Comparison of ENCODE assay signal across 8 cellular contexts in genomic region chr2:3780477-3781402, GRCh38.
DNase-seq lines count a peak whose midpoint lies in the region; ATAC-seq and TF ChIP-seq lines count a peak whose summit lies in the region.

No MANE protein-coding gene starts in this region.

- no peak for TF ChIP-seq EP300 in transverse colon (IDR thresholded peaks at IDR 0.05; ENCODE audit: low read depth)

- no peak for TF ChIP-seq POLR2A in transverse colon (IDR thresholded peaks at IDR 0.05)

- ATAC-seq in CD4-positive, CD25-positive, alpha-beta regulatory T cell (ENCODE audit: low read depth in 2 of 2), result peak; percentile 47 to 54
- ATAC-seq in GM19043 (IDR thresholded peaks at IDR 0.05; ENCODE audit: low read depth, unreplicated experiment) (peak; percentile 100), HG03135 (IDR thresholded peaks at IDR 0.05; ENCODE audit: unreplicated experiment) (peak; percentile 99)
- peak; percentile 72 for ATAC-seq in naive thymus-derived CD4-positive, alpha-beta T cell

- peak overlapping the region in 2 of 3 donors; percentile 23 to 89 for H3K27ac Mint-ChIP-seq in CD4-positive, CD25-positive, alpha-beta regulatory T cell
- no peak overlapping the region for H3K27ac Mint-ChIP-seq in endothelial cell (ENCODE audit: unreplicated experiment)
- peak overlapping the region in 6 of 9 donors; percentile 2 to 80 (median 47) for H3K27ac Mint-ChIP-seq in naive thymus-derived CD4-positive, alpha-beta T cell

- POLR2A ChIA-PET in naive thymus-derived CD4-positive, alpha-beta T cell (lab: Charles Lee), result no interaction called here

- peaks cover 0 to 9% (median 2%) of the 10 kb centered on the region in 4 donors for H3K4me1 Mint-ChIP-seq in CD4-positive, CD25-positive, alpha-beta regulatory T cell
- peaks cover 7% of the 10 kb centered on the region for H3K4me1 Mint-ChIP-seq in endothelial cell (ENCODE audit: unreplicated experiment)
- peaks cover 0 to 18% (median 11%) of the 10 kb centered on the region in 7 donors for H3K4me1 Mint-ChIP-seq in naive thymus-derived CD4-positive, alpha-beta T cell

- no peaks in the 10 kb centered on the region for H3K36me3 Mint-ChIP-seq in CD4-positive, CD25-positive, alpha-beta regulatory T cell
- no peaks in the 10 kb centered on the region for H3K36me3 Mint-ChIP-seq in endothelial cell (ENCODE audit: low read depth, unreplicated experiment)
- peaks cover 0 to 9% (median 0%) of the 10 kb centered on the region in 5 donors for H3K36me3 Mint-ChIP-seq in naive thymus-derived CD4-positive, alpha-beta T cell

- peak overlapping the region; percentile 58 for H3K4me3 ChIP-seq in CD4-positive, CD25-positive, alpha-beta regulatory T cell (ENCODE audit: low read depth, low read length)
- no peak overlapping the region for H3K4me3 ChIP-seq in naive thymus-derived CD4-positive, alpha-beta T cell (ENCODE audit: low read length)
- H3K4me3 ChIP-seq in transverse colon, result no peak overlapping the region

- CTCF ChIA-PET in naive thymus-derived CD4-positive, alpha-beta T cell (lab: Charles Lee), result interaction anchor here (1.2 to 1.5 kb wide), 2 partner anchors 10 to 53 kb away, joined by 3 to 10 read pairs; no protein-coding TSS in a partner anchor

- TF ChIP-seq CTCF in endothelial cell (IDR thresholded peaks at IDR 0.05; ENCODE audit: unreplicated experiment) (peak; percentile 26), transverse colon (IDR thresholded peaks at IDR 0.05) (peak in 3 of 5 experiments; percentile 28 to 42 (median 28))

- no peaks in the 10 kb centered on the region for H3K27me3 ChIP-seq in CD4-positive, CD25-positive, alpha-beta regulatory T cell (ENCODE audit: control insufficient read depth, insufficient read depth, low read length)
- no peaks in the 10 kb centered on the region for H3K27me3 ChIP-seq in naive thymus-derived CD4-positive, alpha-beta T cell (ENCODE audit: control insufficient read depth in 2 of 2, insufficient read depth in 2 of 2, low read length in 2 of 2)
- peaks cover 5% of the 10 kb centered on the region for H3K27me3 ChIP-seq in transverse colon

- H3K27me3 Mint-ChIP-seq in CD4-positive, CD25-positive, alpha-beta regulatory T cell, result peaks cover 4% of the 10 kb centered on the region
- peaks cover 14% of the 10 kb centered on the region for H3K27me3 Mint-ChIP-seq in endothelial cell (ENCODE audit: unreplicated experiment)
- H3K27me3 Mint-ChIP-seq in naive thymus-derived CD4-positive, alpha-beta T cell, result peaks cover 4 to 39% (median 34%) of the 10 kb centered on the region in 5 donors

- no peaks in the 10 kb centered on the region for H3K9me3 ChIP-seq in CD4-positive, CD25-positive, alpha-beta regulatory T cell (ENCODE audit: control insufficient read depth in 2 of 2, low read length in 2 of 2)
- H3K9me3 ChIP-seq in naive thymus-derived CD4-positive, alpha-beta T cell (ENCODE audit: control insufficient read depth in 2 of 3, low read length in 3 of 3), result no peaks in the 10 kb centered on the region
- no peaks in the 10 kb centered on the region for H3K9me3 ChIP-seq in transverse colon

- peak in 2 of 3 donors; percentile 35 to 76 for DNase-seq in CD4-positive, CD25-positive, alpha-beta regulatory T cell
- peak; percentile 49 for DNase-seq in NCI-H2227 (lab: John Stamatoyannopoulos, UW; ENCODE audit: unreplicated experiment)
- peak; percentile 14 to 15 for DNase-seq in activated CD4-positive, alpha-beta T cell treated with anti-CD3 and anti-CD28 coated beads for 4 hours
- DNase-seq in endothelial cell (ENCODE audit: low spot score), result peak; percentile 63
- peak in 8 of 9 donors; percentile 17 to 53 (median 44) for DNase-seq in naive thymus-derived CD4-positive, alpha-beta T cell
- peak; percentile 36 for DNase-seq in transverse colon

- H3K4me3 Mint-ChIP-seq in CD4-positive, CD25-positive, alpha-beta regulatory T cell, result peak overlapping the region in 3 of 4 donors; percentile 34 to 76 (median 73)
- no peak overlapping the region for H3K4me3 Mint-ChIP-seq in endothelial cell (ENCODE audit: unreplicated experiment)
- H3K4me3 Mint-ChIP-seq in naive thymus-derived CD4-positive, alpha-beta T cell, result peak overlapping the region; percentile 23 to 84 (median 71)

- in situ Hi-C loops in transverse colon (cut with MboI; ENCODE audit: low pct_ligation_motif_present in 1 of 4, low pct_unique_long_range_greater_than_20kb in 1 of 4, low sequenced_read_pairs in 3 of 4), result no loop called here

- intact Hi-C loops in naive thymus-derived CD4-positive, alpha-beta T cell (cut with micrococcal nuclease), result loop anchor here (1.0 kb wide), 1 partner anchor 52 kb away; no protein-coding TSS in a partner anchor
- intact Hi-C loops in transverse colon (cut with DNase I; ENCODE audit: low total_unique reads), result loop anchor here (10.0 kb wide), 1 partner anchor 56 kb away; no protein-coding TSS in a partner anchor

- H3K36me3 ChIP-seq in CD4-positive, CD25-positive, alpha-beta regulatory T cell (ENCODE audit: control insufficient read depth, insufficient read depth, low read length), result no peaks in the 10 kb centered on the region
- H3K36me3 ChIP-seq in naive thymus-derived CD4-positive, alpha-beta T cell (ENCODE audit: control insufficient read depth in 2 of 3, insufficient read depth in 3 of 3, low read length in 3 of 3), result no peaks in the 10 kb centered on the region
- no peaks in the 10 kb centered on the region for H3K36me3 ChIP-seq in transverse colon

- no peaks in the 10 kb centered on the region for H3K9me3 Mint-ChIP-seq in CD4-positive, CD25-positive, alpha-beta regulatory T cell
- peaks cover 12% of the 10 kb centered on the region for H3K9me3 Mint-ChIP-seq in endothelial cell (ENCODE audit: unreplicated experiment)
- peaks cover 0 to 7% (median 0%) of the 10 kb centered on the region in 11 donors for H3K9me3 Mint-ChIP-seq in naive thymus-derived CD4-positive, alpha-beta T cell

- no peak overlapping the region for H3K27ac ChIP-seq in CD4-positive, CD25-positive, alpha-beta regulatory T cell (ENCODE audit: insufficient read depth, low read length, poor library complexity, severe bottlenecking)
- no peak overlapping the region for H3K27ac ChIP-seq in naive thymus-derived CD4-positive, alpha-beta T cell (ENCODE audit: low read depth, low read length)
- no peak overlapping the region for H3K27ac ChIP-seq in transverse colon

- 53 to 58% methylated on average over 8 to 23 of the region's 23 CpGs for WGBS in transverse colon (ENCODE audit: low coverage in 1 of 2), 2 donors

- H3K4me1 ChIP-seq in CD4-positive, CD25-positive, alpha-beta regulatory T cell (ENCODE audit: control insufficient read depth, insufficient read depth, low read length, poor library complexity, severe bottlenecking), result peaks cover 5% of the 10 kb centered on the region
- H3K4me1 ChIP-seq in naive thymus-derived CD4-positive, alpha-beta T cell (ENCODE audit: control insufficient read depth in 2 of 2, insufficient read depth in 2 of 2, low read length in 2 of 2), result peaks cover 0 to 4% of the 10 kb centered on the region in 2 donors
- H3K4me1 ChIP-seq in transverse colon, result no peaks in the 10 kb centered on the region
